1 cellular context compared by ENCODE assay signal in genomic region chr1:21324368-21325137, GRCh38.
TF ChIP-seq lines count a peak whose summit lies in the region.

No MANE protein-coding gene starts in this region.

TF ChIP-seq in H1, 55 proteins besides CTCF, POLR2A, EP300 and RAD21:
- TF ChIP-seq BACH1 (IDR thresholded peaks at IDR 0.05; ENCODE audit: low read length) (no peak), POU5F1 (IDR thresholded peaks at IDR 0.05; ENCODE audit: low read depth, low read length) (no peak), SP2 (IDR thresholded peaks at IDR 0.05; ENCODE audit: low read length) (no peak), SIRT6 (IDR thresholded peaks at IDR 0.05; ENCODE audit: low read length) (no peak), E2F6 (IDR thresholded peaks at IDR 0.05) (no peak), RNF2 (IDR thresholded peaks at IDR 0.05; ENCODE audit: borderline replicate concordance, low read depth, low read length, missing control alignments, poor library complexity, severe bottlenecking) (no peak), TAF7 (optimal IDR thresholded peaks at IDR 0.05; ENCODE audit: borderline replicate concordance, low read depth, low read length) (no peak), JUND (IDR thresholded peaks at IDR 0.05; ENCODE audit: low read length) (no peak), CBX5 (IDR thresholded peaks at IDR 0.05; ENCODE audit: low read depth, low read length) (no peak), ASH2L (IDR thresholded peaks at IDR 0.05; ENCODE audit: low read length) (no peak), SRF (IDR thresholded peaks at IDR 0.05; ENCODE audit: low read depth, low read length) (no peak)
